Comparison of ENCODE assay signal across 15 cellular contexts in the genomic region with DNA sequence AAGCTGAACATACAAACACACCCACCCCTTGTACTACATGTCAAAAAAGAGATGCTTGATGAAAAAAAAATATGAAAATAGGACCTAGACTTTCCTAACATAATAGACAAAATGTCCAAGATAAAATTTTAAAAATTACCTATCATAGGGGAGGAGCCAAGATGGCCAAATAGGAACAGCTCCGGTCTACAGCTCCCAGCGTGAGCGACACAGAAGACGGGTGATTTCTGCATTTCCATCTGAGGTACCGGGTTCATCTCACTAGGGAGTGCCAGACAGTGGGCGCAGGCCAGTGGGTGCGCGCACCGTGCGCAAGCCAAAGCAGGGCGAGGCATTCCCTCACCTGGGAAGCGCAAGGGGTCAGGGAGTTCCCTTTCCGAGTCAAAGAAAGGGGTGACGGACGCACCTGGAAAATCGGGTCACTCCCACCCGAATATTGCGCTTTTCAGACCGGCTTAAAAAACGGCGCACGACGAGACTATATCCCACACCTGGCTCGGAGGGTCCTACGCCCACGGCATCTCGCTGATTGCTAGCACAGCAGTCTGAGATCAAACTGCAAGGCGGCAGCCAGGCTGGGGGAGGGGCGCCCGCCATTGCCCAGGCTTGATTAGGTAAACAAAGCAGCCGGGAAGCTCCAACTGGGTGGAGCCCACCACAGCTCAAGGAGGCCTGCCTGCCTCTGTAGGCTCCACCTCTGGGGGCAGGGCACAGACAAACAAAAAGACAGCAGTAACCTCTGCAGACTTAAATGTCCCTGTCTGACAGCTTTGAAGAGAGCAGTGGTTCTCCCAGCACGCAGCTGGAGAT. TPM values are rescaled to one million over a fixed set of nuclear protein-coding genes. Genes with fewer than 3 reads are reported as not detected.
A peak's percentile ranks its signal among the peaks of the same experiment; 100 is the strongest.
DNase-seq lines count a peak whose midpoint lies in the region; ATAC-seq and TF ChIP-seq lines count a peak whose summit lies in the region.
"Not testable (repeated sequence)": the region's sequence is repeated elsewhere in the genome, so short reads cannot be mapped to it uniquely, and the experiment has no call there.
"Had no signal": no experiment of that assay in that cellular context is flagged by ENCODE, and none has a peak within 500 bp of the region (broad histone marks: within the 10 kb centered on the region; RNA-seq: fewer than 3 reads in every experiment).

No MANE protein-coding gene starts in this region.

- not testable (repeated sequence) for H3K9me3 Mint-ChIP-seq in CD14-positive monocyte; WTC11; activated naive CD4-positive, alpha-beta T cell treated with anti-CD3 and anti-CD28 coated beads, Interleukin-2, amount 10 ng/mL, durations not matched to agents 7 days and 5 days

- not testable (repeated sequence) for H2BK120ac ChIP-seq in mesendoderm (ENCODE audit: low read depth, low read length)

- not testable (repeated sequence) for H4K5ac ChIP-seq in mesendoderm (ENCODE audit: low read length)

- not testable (repeated sequence) for H3K27me3 ChIP-seq in HUES6 (ENCODE audit: control insufficient read depth, insufficient read depth, low read length); left ventricle myocardium inferior (ENCODE audit: low read depth); mesendoderm (ENCODE audit: insufficient read depth, low read length, poor library complexity); psoas muscle (ENCODE audit: insufficient read depth in 3 of 3, low read length in 2 of 3)

- not testable (repeated sequence) for ATAC-seq in WTC11, psoas muscle

- H3K4me1 Mint-ChIP-seq in CD14-positive monocyte (peaks cover 11% of the 10 kb centered on the region), WTC11 (peaks cover 22% of the 10 kb centered on the region)
- H3K4me1 Mint-ChIP-seq in activated naive CD4-positive, alpha-beta T cell treated with anti-CD3 and anti-CD28 coated beads, Interleukin-2, amount 10 ng/mL, durations not matched to agents 7 days and 5 days: not testable (repeated sequence)

- not testable (repeated sequence) for H3K79me1 ChIP-seq in mesendoderm (ENCODE audit: low read length)

- not testable (repeated sequence) for H3K23ac ChIP-seq in mesendoderm (ENCODE audit: low read length)

- not testable (repeated sequence) for H3K4me2 ChIP-seq in mesendoderm (ENCODE audit: low read length)

- not testable (repeated sequence) for H3K4ac ChIP-seq in mesendoderm (ENCODE audit: low read depth, low read length)

- H3K27me3 Mint-ChIP-seq in CD14-positive monocyte (ENCODE audit: low read depth in 3 of 3); WTC11 (ENCODE audit: low read depth); activated naive CD4-positive, alpha-beta T cell treated with anti-CD3 and anti-CD28 coated beads, Interleukin-2, amount 10 ng/mL, durations not matched to agents 7 days and 5 days: not testable (repeated sequence)

- H2BK15ac ChIP-seq in mesendoderm (replicated peaks; ENCODE audit: low read depth): not testable (repeated sequence)

- not testable (repeated sequence) for H3K36me3 ChIP-seq in HUES6 (ENCODE audit: control insufficient read depth, insufficient read depth, low read length); left ventricle myocardium inferior; mesendoderm (ENCODE audit: control insufficient read depth, insufficient read depth, low read length); psoas muscle (ENCODE audit: insufficient read depth in 1 of 2, low read depth in 1 of 2)

- H3K27ac ChIP-seq in HUES6 (ENCODE audit: low read depth, low read length); left ventricle myocardium inferior (replicated peaks); mesendoderm (ENCODE audit: low read depth, low read length); psoas muscle: not testable (repeated sequence)

- intact Hi-C loops in CD14-positive monocyte (cut with micrococcal nuclease); left ventricle myocardium inferior (cut with micrococcal nuclease); psoas muscle (cut with DNase I): not testable (repeated sequence)

- H3K4me3 Mint-ChIP-seq in CD14-positive monocyte (peak overlapping the region; percentile 67 to 74), WTC11 (peak overlapping the region; percentile 76)
- H3K4me3 Mint-ChIP-seq in activated naive CD4-positive, alpha-beta T cell treated with anti-CD3 and anti-CD28 coated beads, Interleukin-2, amount 10 ng/mL, durations not matched to agents 7 days and 5 days: peak overlapping the region; percentile 67

- not testable (repeated sequence) for H3K79me2 ChIP-seq in mesendoderm (ENCODE audit: control insufficient read depth, insufficient read depth, low read length)

- not testable (repeated sequence) for DNase-seq in CD14-positive monocyte (ENCODE audit: low spot score); WTC11 (ENCODE audit: low spot score); activated naive CD4-positive, alpha-beta T cell treated with anti-CD3 and anti-CD28 coated beads, Interleukin-2, amount 10 ng/mL, durations not matched to agents 7 days and 5 days; choroid plexus epithelial cell (ENCODE audit: low read depth); left ventricle myocardium inferior; mesendoderm; psoas muscle

- WGBS in mesendoderm (ENCODE audit: extremely low coverage, insufficient coverage, low lambda C conversion rate): no CpG with 5 or more reads among the region's 32 CpGs
- WGBS in psoas muscle, 3 donors: 27 to 73% (median 40%) methylated on average over 8 to 24 of the region's 32 CpGs

- H4K8ac ChIP-seq in mesendoderm (ENCODE audit: low read depth, low read length): not testable (repeated sequence)

- POLR2A ChIA-PET in WTC11 (lab: Charles Lee): not testable (repeated sequence)

- H3K9ac ChIP-seq in HUES6 (ENCODE audit: low read length): peak overlapping the region; percentile 62
- H3K9ac ChIP-seq in mesendoderm (ENCODE audit: low read length): not testable (repeated sequence)

- CTCF ChIA-PET in WTC11 (lab: Charles Lee): interaction anchor here (2.1 kb wide), 1 partner anchor 295 kb away, joined by 5 read pairs; no protein-coding TSS in a partner anchor
- CTCF ChIA-PET in activated naive CD4-positive, alpha-beta T cell treated with anti-CD3 and anti-CD28 coated beads, Interleukin-2, amount 10 ng/mL, durations not matched to agents 7 days and 5 days (lab: Charles Lee): not testable (repeated sequence)

- H3K18ac ChIP-seq in mesendoderm (ENCODE audit: low read length): not testable (repeated sequence)

- not testable (repeated sequence) for H2AK5ac ChIP-seq in mesendoderm (ENCODE audit: low read length)

- H3K27ac Mint-ChIP-seq in CD14-positive monocyte: peak overlapping the region in 3 of 7 donors; percentile 41 to 63 (median 62)
- H3K27ac Mint-ChIP-seq in WTC11: not testable (repeated sequence)
- H3K27ac Mint-ChIP-seq in activated naive CD4-positive, alpha-beta T cell treated with anti-CD3 and anti-CD28 coated beads, Interleukin-2, amount 10 ng/mL, durations not matched to agents 7 days and 5 days: peak overlapping the region; percentile 68

- H3K4me3 ChIP-seq in HUES6 (ENCODE audit: low read depth, low read length) (peak overlapping the region; percentile 38), choroid plexus epithelial cell (ENCODE audit: low read depth, low read length) (peak overlapping the region; percentile 14), left ventricle myocardium inferior (peak overlapping the region; percentile 53), psoas muscle (peak overlapping the region; percentile 28)
- not testable (repeated sequence) for H3K4me3 ChIP-seq in mesendoderm (ENCODE audit: low read length)

- H3K56ac ChIP-seq in mesendoderm (ENCODE audit: low read length): peak overlapping the region; percentile 25

- not testable (repeated sequence) for TF ChIP-seq CTCF in CD14-positive monocyte (IDR thresholded peaks at IDR 0.05); WTC11 (IDR thresholded peaks at IDR 0.05); choroid plexus epithelial cell (conservative IDR thresholded peaks at IDR 0.05; ENCODE audit: low read depth, low read length); left ventricle myocardium inferior (IDR thresholded peaks at IDR 0.05; ENCODE audit: borderline replicate concordance); psoas muscle (IDR thresholded peaks at IDR 0.05)

- H3K36me3 Mint-ChIP-seq in CD14-positive monocyte; WTC11; activated naive CD4-positive, alpha-beta T cell treated with anti-CD3 and anti-CD28 coated beads, Interleukin-2, amount 10 ng/mL, durations not matched to agents 7 days and 5 days: not testable (repeated sequence)

- not testable (repeated sequence) for H2BK5ac ChIP-seq in mesendoderm (ENCODE audit: low read length)

- H3K4me1 ChIP-seq in HUES6 (ENCODE audit: control insufficient read depth, insufficient read depth, low read length): peaks cover 15% of the 10 kb centered on the region
- not testable (repeated sequence) for H3K4me1 ChIP-seq in left ventricle myocardium inferior; mesendoderm (ENCODE audit: control insufficient read depth, low read depth, low read length); psoas muscle

- not testable (repeated sequence) for H3K9me3 ChIP-seq in HUES6 (ENCODE audit: control insufficient read depth, insufficient read depth, low read depth, low read length); left ventricle myocardium inferior (replicated peaks); psoas muscle

RNA-seq across cellular contexts. Expression of gene RBM41, which starts 37.2 kb away (rescaled TPM):
- polyA plus RNA-seq in CD14-positive monocyte (1 to 10 TPM; 8.6 to 9.5 TPM), psoas muscle (10 to 100 TPM in 1 of 3 donors, 1 to 10 TPM in 2; 2.2 to 19.1 (median 5.6) TPM)
- total RNA-seq in WTC11 (2021) (20.6 to 24.6 TPM (median 22.0 TPM) in 3 replicates), left ventricle myocardium inferior (13.1 TPM), psoas muscle (10 to 100 TPM; 10.4 to 14.6 (median 14.0) TPM)
- polyA plus RNA-seq in mesendoderm (2013, experiment 1 of 2): 13.1 TPM
- polyA plus RNA-seq in mesendoderm (2013, experiment 2 of 2): 13.0 TPM

RNA-seq across cellular contexts. Expression of gene NUP62CL, which starts 50.4 kb away (rescaled TPM):
- polyA plus RNA-seq in CD14-positive monocyte (not detected), psoas muscle (under 1 TPM in 2 of 3 donors, not detected in 1; 0.08 to 0.18 TPM)
- total RNA-seq in WTC11 (2021) (3.3 to 6.2 TPM (median 5.5 TPM) in 3 replicates), left ventricle myocardium inferior (1.1 TPM), psoas muscle (under 1 TPM in 1 of 4 donors, not detected in 3; 0.34 TPM)
- polyA plus RNA-seq in mesendoderm (2013, experiment 1 of 2): 3.4 TPM
- polyA plus RNA-seq in mesendoderm (2013, experiment 2 of 2): 3.5 TPM
- total RNA-seq: IMR-90 had no signal
- polyA plus RNA-seq: IMR-90 had no signal

RNA-seq across cellular contexts. Expression of gene DNAAF6, which starts 50.6 kb away (rescaled TPM):
- polyA plus RNA-seq in CD14-positive monocyte (not detected), psoas muscle (not detected)
- total RNA-seq in WTC11 (2021) (not detected in 3 replicates), left ventricle myocardium inferior (not detected), psoas muscle (not detected)
- not detected for polyA plus RNA-seq in mesendoderm (2013, experiment 1 of 2)
- polyA plus RNA-seq in mesendoderm (2013, experiment 2 of 2): not detected
- total RNA-seq: A172; activated naive CD4-positive, alpha-beta T cell treated with anti-CD3 and anti-CD28 coated beads, Interleukin-2, amount 50 U/mL, for 72 hours; IMR-90; left lobe of liver; myocyte; Peyer's patch; pulmonary artery endothelial cell had no signal
- polyA plus RNA-seq: IMR-90 had no signal
